In the genomic region with DNA sequence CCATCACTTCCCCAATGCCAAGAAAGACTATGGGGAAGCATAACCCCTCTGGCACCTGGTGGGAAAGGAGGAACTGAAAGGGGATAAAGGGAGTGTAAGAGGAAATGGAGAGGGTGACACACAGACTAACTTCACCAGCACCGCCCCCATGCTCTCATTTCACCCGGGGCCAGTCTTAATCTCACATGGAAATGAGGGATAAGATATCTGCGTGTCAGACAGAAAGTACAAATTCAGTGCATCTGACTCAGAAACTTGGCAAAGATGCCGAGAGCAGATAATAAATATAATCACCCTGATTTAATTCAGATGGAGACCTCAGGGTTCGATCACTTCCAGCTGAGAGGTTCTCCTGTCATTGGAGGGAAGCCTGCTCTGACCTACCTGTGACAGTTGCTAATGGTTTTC, we compare ENCODE assay signal across 8 cellular contexts.
DNase-seq lines count a peak whose midpoint lies in the region; ATAC-seq and TF ChIP-seq lines count a peak whose summit lies in the region.

No MANE protein-coding gene starts in this region.

- H3K27me3 ChIP-seq in skeletal muscle satellite cell (ENCODE audit: control insufficient read depth, insufficient read depth, low read length) = no peaks in the 10 kb centered on the region

- POLR2A ChIA-PET in GM10248 (lab: Yijun Ruan, JAX) = no interaction called here

- H3K36me3 Mint-ChIP-seq in T-helper 17 cell (ENCODE audit: low read depth) = peaks cover 3% of the 10 kb centered on the region

- H3K9me3 ChIP-seq in T-helper 17 cell (ENCODE audit: control insufficient read depth, low read length, poor library complexity, severe bottlenecking) (no peaks in the 10 kb centered on the region), skeletal muscle satellite cell (replicated peaks; ENCODE audit: low read length) (no peaks in the 10 kb centered on the region)

- peaks cover 65% of the 10 kb centered on the region for H3K4me1 ChIP-seq in skeletal muscle satellite cell (ENCODE audit: control insufficient read depth, insufficient read depth, low read length)

- no peak overlapping the region for H3K4me3 Mint-ChIP-seq in T-helper 17 cell

- H3K27ac Mint-ChIP-seq in T-helper 17 cell = no peak overlapping the region

- H3K4me3 ChIP-seq in fibroblast of mammary gland (ENCODE audit: control insufficient read depth, low read depth, low read length) (no peak overlapping the region), skeletal muscle satellite cell (ENCODE audit: low read length) (peak overlapping the region; percentile 3)

- CTCF ChIA-PET in GM10248 (lab: Yijun Ruan, JAX) = interaction anchor here (1.0 to 1.1 kb wide), 2 partner anchors 9 to 33 kb away, joined by 3 read pairs; no protein-coding TSS in a partner anchor

- H3K4me1 Mint-ChIP-seq in T-helper 17 cell = peaks cover 12% of the 10 kb centered on the region

- TF ChIP-seq CTCF in fibroblast of mammary gland (conservative IDR thresholded peaks at IDR 0.05; ENCODE audit: control insufficient read depth, insufficient read depth, low read depth, low read length) (no peak), GM10248 (IDR thresholded peaks at IDR 0.05; ENCODE audit: control extremely low read depth, extremely low read depth, low read depth, missing control alignments) (no peak)

- H3K4me2 ChIP-seq in skeletal muscle satellite cell (ENCODE audit: low read length) = peak overlapping the region; percentile 55

- ATAC-seq in GM18502 (IDR thresholded peaks at IDR 0.05; ENCODE audit: poor library complexity, unreplicated experiment) (peak; percentile 40), T-helper 17 cell (peak; percentile 43), GM21381 (IDR thresholded peaks at IDR 0.05; ENCODE audit: unreplicated experiment) (no peak), GM21528 (IDR thresholded peaks at IDR 0.05; ENCODE audit: low FRiP score, unreplicated experiment) (no peak)

- no peaks in the 10 kb centered on the region for H3K36me3 ChIP-seq in skeletal muscle satellite cell (ENCODE audit: insufficient read depth, low read length)

- DNase-seq in T-helper 17 cell (no peak), fibroblast of mammary gland (ENCODE audit: low read depth) (peak; percentile 93), retina (no peak), GM10248 (ENCODE audit: extremely low spot score) (no peak)

- peaks cover 6% of the 10 kb centered on the region for H3K27me3 Mint-ChIP-seq in T-helper 17 cell

- peak overlapping the region; percentile 62 for H3K9ac ChIP-seq in skeletal muscle satellite cell (ENCODE audit: low read depth, low read length)

Comparison
In these comparisons a context has a peak if more than half of its experiments do, and no peak if none do; other contexts are left out.
1. ATAC-seq: peak in GM18502 (single experiment) and T-helper 17 cell (single experiment); none in GM21381 (single experiment) and GM21528 (single experiment).